Comparison of ENCODE assay signal across 21 cellular contexts in genomic region chrX:18389968-18390367, GRCh38. TPM values are rescaled to one million over a fixed set of nuclear protein-coding genes. Genes with fewer than 3 reads are reported as not detected.
A peak's percentile ranks its signal among the peaks of the same experiment; 100 is the strongest.
DNase-seq lines count a peak whose midpoint lies in the region; TF ChIP-seq lines count a peak whose summit lies in the region.
"Had no signal": no experiment of that assay in that cellular context is flagged by ENCODE, and none has a peak within 500 bp of the region (broad histone marks: within the 10 kb centered on the region; RNA-seq: fewer than 3 reads in every experiment).

No MANE protein-coding gene starts in this region.

- intact Hi-C loops in A673 (cut with micrococcal nuclease; ENCODE audit: unreplicated experiment), result loop anchor here (2.0 to 10.0 kb wide), 6 partner anchors 285 to 1145 kb away; partner anchors contain the start of gene RS1
- intact Hi-C loops in cardiac septum (cut with DNase I), result loop anchor here (5.0 to 10.0 kb wide), 2 partner anchors 505 to 942 kb away; no protein-coding TSS in a partner anchor

- TF ChIP-seq CTCF in A673 (conservative IDR thresholded peaks at IDR 0.05; ENCODE audit: low read depth, low read length) (peak; percentile 41; the same call in 1 of the 2 replicates), GM12865 (IDR thresholded peaks at IDR 0.05; ENCODE audit: insufficient read depth, low read depth, low read length, missing control alignments) (no peak), endodermal cell (conservative IDR thresholded peaks at IDR 0.05) (peak; percentile 63)

- H3K27ac ChIP-seq in A673 (ENCODE audit: low read depth, low read length, poor library complexity, severe bottlenecking) (no peak overlapping the region), endodermal cell (ENCODE audit: low read depth, low read length) (no peak overlapping the region), caudate nucleus (ENCODE audit: low read depth, low read length) (no peak overlapping the region)
- H3K27ac ChIP-seq: ascending aorta, parathyroid adenoma had no signal

- no peaks in the 10 kb centered on the region for H3K27me3 ChIP-seq in A673 (replicated peaks; ENCODE audit: insufficient read depth, low read depth, low read length, poor library complexity)
- no peaks in the 10 kb centered on the region for H3K27me3 ChIP-seq in endodermal cell (ENCODE audit: control insufficient read depth, insufficient read depth, low read length, poor library complexity, severe bottlenecking)
- H3K27me3 ChIP-seq: ascending aorta had no signal

- DNase-seq in A673 (ENCODE audit: low spot score), result no peak
- DNase-seq in GM12865 (ENCODE audit: low read depth), result peak; percentile 8
- DNase-seq in NCI-H2227 (lab: John Stamatoyannopoulos, UW; ENCODE audit: unreplicated experiment), result peak; percentile 36
- DNase-seq in endodermal cell, result no peak
- DNase-seq in stimulated activated CD4-positive, alpha-beta T cell treated with anti-CD3 and anti-CD28 coated beads, Interleukin-12 subunit alpha, Interleukin-12 subunit beta, amount 100 ng/mL, for 4 hours, result no peak
- DNase-seq in caudate nucleus (lab: John Stamatoyannopoulos, UW), result no peak
- no peak for DNase-seq in MV-4-11 (lab: John Stamatoyannopoulos, UW)
- no peak for DNase-seq in cardiac septum (ENCODE audit: low spot score)
- DNase-seq: activated naive CD4-positive, alpha-beta T cell treated with Interleukin-2 at 50 U/mL for 16 hours; GDM1; hypothalamus; IMR-90; kidney; NCI-H2029; NCI-H69; stimulated activated CD4-positive, alpha-beta T cell treated with anti-CD3 and anti-CD28 coated beads, Interleukin-2, amount 100 ng/mL, for 48 hours; T-helper 1 cell had no signal

- POLR2A ChIA-PET in A673 (lab: Charles Lee; ENCODE audit: low non-redundant PET), result no interaction called here

- H3K4me1 ChIP-seq in A673 (ENCODE audit: insufficient read depth, low read length, poor library complexity, severe bottlenecking) (peaks cover 4% of the 10 kb centered on the region), endodermal cell (ENCODE audit: control insufficient read depth, insufficient read depth, low read length) (no peaks in the 10 kb centered on the region)
- H3K4me1 ChIP-seq: ascending aorta, parathyroid adenoma had no signal

- H3K9me3 ChIP-seq in A673 (ENCODE audit: low read depth, low read length, poor library complexity, severe bottlenecking), result no peaks in the 10 kb centered on the region
- no peaks in the 10 kb centered on the region for H3K9me3 ChIP-seq in endodermal cell (ENCODE audit: control insufficient read depth, low read length)
- H3K9me3 ChIP-seq: ascending aorta had no signal

- no TSS peak for BruUV-seq in A673 (replicated peaks; lab: Mats Ljungman, UMichigan)

- no peak overlapping the region for H3K27ac Mint-ChIP-seq in endodermal cell
- H3K27ac Mint-ChIP-seq: memory B cell had no signal

- CTCF ChIA-PET in A673 (lab: Charles Lee), result interaction anchor here (1.2 kb wide), 1 partner anchor 944 kb away, joined by 4 read pairs; no protein-coding TSS in a partner anchor

- peaks cover 33% of the 10 kb centered on the region for H3K9me3 Mint-ChIP-seq in endodermal cell
- H3K9me3 Mint-ChIP-seq: memory B cell; naive thymus-derived CD8-positive, alpha-beta T cell had no signal

- no peaks in the 10 kb centered on the region for H3K27me3 Mint-ChIP-seq in endodermal cell (ENCODE audit: insufficient read depth)
- H3K27me3 Mint-ChIP-seq: memory B cell; naive thymus-derived CD8-positive, alpha-beta T cell had no signal

- no peaks in the 10 kb centered on the region for H3K4me1 Mint-ChIP-seq in endodermal cell
- H3K4me1 Mint-ChIP-seq: memory B cell had no signal

- H3K36me3 ChIP-seq in A673 (ENCODE audit: insufficient read depth, low read length, poor library complexity, severe bottlenecking) (no peaks in the 10 kb centered on the region), endodermal cell (ENCODE audit: control insufficient read depth, insufficient read depth, low read length) (no peaks in the 10 kb centered on the region)
- H3K36me3 ChIP-seq: ascending aorta had no signal

- no peak overlapping the region for H3K9ac ChIP-seq in endodermal cell (ENCODE audit: extremely low read depth, low read length, poor library complexity, severe bottlenecking)
- H3K9ac ChIP-seq: parathyroid adenoma had no signal

- H3K4me3 ChIP-seq in A673 (ENCODE audit: low read depth, low read length, poor library complexity, severe bottlenecking) (no peak overlapping the region), GM12865 (ENCODE audit: low read depth, low read length) (no peak overlapping the region), endodermal cell (ENCODE audit: low read length) (no peak overlapping the region)
- H3K4me3 ChIP-seq: ascending aorta had no signal

- no peak overlapping the region for H3K4me3 Mint-ChIP-seq in endodermal cell
- H3K4me3 Mint-ChIP-seq: memory B cell; naive thymus-derived CD8-positive, alpha-beta T cell had no signal

- WGBS in endodermal cell (ENCODE audit: insufficient coverage in 1 of 2, insufficient read length in 1 of 2), 2 experiments, result 79% methylated on average over 2 of the region's 3 CpGs; no CpG with 5 or more reads in 1 of the 2 experiments

- H3K36me3 Mint-ChIP-seq in endodermal cell (ENCODE audit: low read depth), result no peaks in the 10 kb centered on the region
- H3K36me3 Mint-ChIP-seq: memory B cell; naive thymus-derived CD8-positive, alpha-beta T cell had no signal

RNA-seq across cellular contexts. Expression of gene CDKL5, which starts 35.4 kb away (rescaled TPM):
- total RNA-seq in A673 (2021) (7.5 and 9.2 TPM in 2 replicates), endodermal cell (10 to 100 TPM; 18.2 to 19.3 TPM), cardiac septum (10.7 TPM)
- 5.0 TPM for polyA plus RNA-seq in endodermal cell (2013, experiment 1 of 2)
- polyA plus RNA-seq in endodermal cell (2013, experiment 2 of 2), result 5.3 TPM

RNA-seq across cellular contexts. Expression of gene SCML2, which starts 35.5 kb away (rescaled TPM):
- total RNA-seq in A673 (2021) (13.9 and 14.6 TPM in 2 replicates), endodermal cell (10 to 100 TPM; 16.8 to 22.8 TPM), cardiac septum (0.97 TPM)
- 23.2 TPM for polyA plus RNA-seq in endodermal cell (2013, experiment 1 of 2)
- polyA plus RNA-seq in endodermal cell (2013, experiment 2 of 2), result 24.0 TPM

Comparison
In these comparisons a context has a peak if more than half of its experiments do, and no peak if none do; other contexts are left out.
1. DNase-seq: peak in GM12865 (single experiment) and NCI-H2227 (single experiment); none in A673 (single experiment), endodermal cell (single experiment), stimulated activated CD4-positive, alpha-beta T cell treated with anti-CD3 and anti-CD28 coated beads, Interleukin-12 subunit alpha, Interleukin-12 subunit beta, amount 100 ng/mL, for 4 hours (single experiment), caudate nucleus (0 of 61), MV-4-11 (single experiment) and cardiac septum (single experiment).